ENCODE assay signal across 1 cellular context in genomic region chr3:105367406-105368213, GRCh38.
A peak's percentile ranks its signal among the peaks of the same experiment; 100 is the strongest.
TF ChIP-seq lines count a peak whose summit lies in the region.

No MANE protein-coding gene starts in this region.

TF ChIP-seq in HepG2, 621 proteins besides CTCF, POLR2A, EP300 and RAD21 (continued from another document and continues in another):
- 0 out of 2 replicates have a peak, but pooled peaks have one; percentile 17 for TF ChIP-seq ZNF710 (CRISPR knock-in tag; IDR thresholded peaks at IDR 0.05; ENCODE audit: borderline replicate concordance)
- TF ChIP-seq ZNF10 (CRISPR knock-in tag; IDR thresholded peaks at IDR 0.05; ENCODE audit: borderline replicate concordance, low read depth), result 0 out of 2 replicates have a peak, but pooled peaks have one; percentile 59
- TF ChIP-seq ZNF546 (CRISPR knock-in tag; conservative IDR thresholded peaks at IDR 0.05), result peak; percentile 61; the same call in 1 of the 2 replicates
- TF ChIP-seq ZNF574 (CRISPR knock-in tag; IDR thresholded peaks at IDR 0.05), result peak; percentile 61; the same call in 1 of the 2 replicates
- 0 out of 2 replicates have a peak, but pooled peaks have one; percentile 45 for TF ChIP-seq SIN3A (IDR thresholded peaks at IDR 0.05; ENCODE audit: borderline replicate concordance, low read depth, low read length)
- TF ChIP-seq KMT2A (CRISPR knock-in tag; IDR thresholded peaks at IDR 0.05), result no peak
- TF ChIP-seq ARHGAP35 (CRISPR knock-in tag; IDR thresholded peaks at IDR 0.05; ENCODE audit: borderline replicate concordance), result 0 out of 2 replicates have a peak, but pooled peaks have one; percentile 22
- TF ChIP-seq ZNF274 (CRISPR knock-in tag; IDR thresholded peaks at IDR 0.05), result peak; percentile 83
- TF ChIP-seq ZFP90 (CRISPR knock-in tag; IDR thresholded peaks at IDR 0.05; ENCODE audit: borderline replicate concordance), result peak; percentile 60; the same call in 1 of the 2 replicates
- TF ChIP-seq NFYC (CRISPR knock-in tag; IDR thresholded peaks at IDR 0.05), result no peak
- TF ChIP-seq SP1 (IDR thresholded peaks at IDR 0.05), result no peak
- TF ChIP-seq SP1 (CRISPR knock-in tag; IDR thresholded peaks at IDR 0.05), result no peak
- no peak for TF ChIP-seq NR2F1 (CRISPR knock-in tag; IDR thresholded peaks at IDR 0.05)
- peak; percentile 76 for TF ChIP-seq ZNF777 (CRISPR knock-in tag; IDR thresholded peaks at IDR 0.05)
- peak; percentile 50; the same call in 1 of the 2 replicates for TF ChIP-seq TFDP1 (CRISPR knock-in tag; IDR thresholded peaks at IDR 0.05; ENCODE audit: borderline replicate concordance)
- TF ChIP-seq ZBTB43 (CRISPR knock-in tag; conservative IDR thresholded peaks at IDR 0.05), result peak; percentile 55; the same call in 1 of the 2 replicates
- TF ChIP-seq ZNF34 (CRISPR knock-in tag; IDR thresholded peaks at IDR 0.05; ENCODE audit: borderline replicate concordance), result no peak
- TF ChIP-seq ATAD3A (CRISPR knock-in tag; IDR thresholded peaks at IDR 0.05), result no peak
- TF ChIP-seq ZNF766 (CRISPR knock-in tag; IDR thresholded peaks at IDR 0.05; ENCODE audit: borderline replicate concordance), result 0 out of 2 replicates have a peak, but pooled peaks have one; percentile 25
- TF ChIP-seq KLF12 (CRISPR knock-in tag; IDR thresholded peaks at IDR 0.05; ENCODE audit: borderline replicate concordance), result 0 out of 2 replicates have a peak, but pooled peaks have one; percentile 32
- TF ChIP-seq CCDC6 (CRISPR knock-in tag; IDR thresholded peaks at IDR 0.05), result peak; percentile 24; the same call in 1 of the 2 replicates
- TF ChIP-seq PITX1 (CRISPR knock-in tag; IDR thresholded peaks at IDR 0.05), result peak; percentile 22; the same call in 1 of the 2 replicates
- TF ChIP-seq ZNF567 (CRISPR knock-in tag; IDR thresholded peaks at IDR 0.05; ENCODE audit: borderline replicate concordance), result no peak
- no peak for TF ChIP-seq BRCA1 (CRISPR knock-in tag; IDR thresholded peaks at IDR 0.05)
- TF ChIP-seq ZFP41 (CRISPR knock-in tag; IDR thresholded peaks at IDR 0.05; ENCODE audit: borderline replicate concordance), result peak; percentile 86; the same call in 1 of the 2 replicates
- TF ChIP-seq MXD1 (CRISPR knock-in tag; IDR thresholded peaks at IDR 0.05), result peak; percentile 34; the same call in 1 of the 2 replicates
- TF ChIP-seq ZBTB44 (CRISPR knock-in tag; IDR thresholded peaks at IDR 0.05), result no peak
- TF ChIP-seq ZNF672 (CRISPR knock-in tag; IDR thresholded peaks at IDR 0.05), result no peak
- TF ChIP-seq ZNF317 (CRISPR knock-in tag; IDR thresholded peaks at IDR 0.05), result peak; percentile 4; the same call in 1 of the 2 replicates
- TF ChIP-seq ZSCAN20 (CRISPR knock-in tag; IDR thresholded peaks at IDR 0.05; ENCODE audit: borderline replicate concordance), result peak; percentile 68; the same call in 1 of the 2 replicates
- TF ChIP-seq ARID3A (IDR thresholded peaks at IDR 0.05; ENCODE audit: low read depth, low read length), result no peak
- peak; percentile 75 for TF ChIP-seq CREB1 (IDR thresholded peaks at IDR 0.05)
- TF ChIP-seq CREB1 (CRISPR knock-in tag; IDR thresholded peaks at IDR 0.05), result peak; percentile 53; the same call in 1 of the 2 replicates
- TF ChIP-seq NRL (CRISPR knock-in tag; IDR thresholded peaks at IDR 0.05; ENCODE audit: borderline replicate concordance), result peak; percentile 66; the same call in 1 of the 2 replicates
- peak; percentile 31; the same call in 1 of the 2 replicates for TF ChIP-seq THRA (CRISPR knock-in tag; IDR thresholded peaks at IDR 0.05; ENCODE audit: borderline replicate concordance)
- peak; percentile 7; the same call in 1 of the 2 replicates for TF ChIP-seq ZMYM4 (CRISPR knock-in tag; IDR thresholded peaks at IDR 0.05)
- TF ChIP-seq CEBPG (CRISPR knock-in tag; IDR thresholded peaks at IDR 0.05), result peak; percentile 11; the same call in 1 of the 2 replicates
- TF ChIP-seq TFDP2 (CRISPR knock-in tag; IDR thresholded peaks at IDR 0.05), result peak; percentile 40; the same call in 1 of the 2 replicates
- TF ChIP-seq ZSCAN31 (CRISPR knock-in tag; IDR thresholded peaks at IDR 0.05; ENCODE audit: low read depth), result peak; percentile 26; the same call in 1 of the 2 replicates
- TF ChIP-seq PAF1 (CRISPR knock-in tag; IDR thresholded peaks at IDR 0.05), result no peak
- TF ChIP-seq KAT7 (CRISPR knock-in tag; IDR thresholded peaks at IDR 0.05; ENCODE audit: borderline replicate concordance), result peak; percentile 29; the same call in 1 of the 2 replicates
- TF ChIP-seq ZFY (CRISPR knock-in tag; IDR thresholded peaks at IDR 0.05), result peak; percentile 52
- peak; percentile 30 for TF ChIP-seq MED1 (CRISPR knock-in tag; IDR thresholded peaks at IDR 0.05)
- no peak for TF ChIP-seq ZBTB49 (CRISPR knock-in tag; IDR thresholded peaks at IDR 0.05; ENCODE audit: borderline replicate concordance)
- peak; percentile 76; the same call in 1 of the 2 replicates for TF ChIP-seq ZFP37 (CRISPR knock-in tag; IDR thresholded peaks at IDR 0.05; ENCODE audit: borderline replicate concordance)
- peak; percentile 53; the same call in 1 of the 2 replicates for TF ChIP-seq ZNF816 (CRISPR knock-in tag; IDR thresholded peaks at IDR 0.05; ENCODE audit: borderline replicate concordance)
- TF ChIP-seq ZNF441 (CRISPR knock-in tag; IDR thresholded peaks at IDR 0.05; ENCODE audit: borderline replicate concordance), result 0 out of 2 replicates have a peak, but pooled peaks have one; percentile 12
